Comparison of ENCODE assay signal across 1 cellular context in genomic region chr1:232561381-232561780, GRCh38.
TF ChIP-seq lines count a peak whose summit lies in the region.

No MANE protein-coding gene starts in this region.

TF ChIP-seq in IMR-90, 13 proteins besides CTCF, POLR2A, EP300 and RAD21 (continued from another document):
- no peak for TF ChIP-seq ELK1 (IDR thresholded peaks at IDR 0.05; ENCODE audit: borderline replicate concordance, low read depth, low read length)
- TF ChIP-seq CHD1 (IDR thresholded peaks at IDR 0.05; ENCODE audit: low read depth, low read length) = no peak
